In genomic region chr7:21413502-21413901, GRCh38 we compare ENCODE assay signal across 21 cellular contexts.
"Had no signal": no experiment of that assay in that cellular context is flagged by ENCODE, and none has a peak within 500 bp of the region (broad histone marks: within the 10 kb centered on the region; RNA-seq: fewer than 3 reads in every experiment).

No MANE protein-coding gene starts in this region.

- H3K27ac ChIP-seq: adrenal gland, esophagus squamous epithelium, ovary, psoas muscle, tibial nerve had no signal

- H3K27me3 ChIP-seq: adrenal gland, esophagus squamous epithelium, ovary, tibial nerve had no signal

- H3K27me3 Mint-ChIP-seq: activated CD4-positive, alpha-beta T cell treated with anti-CD3 and anti-CD28 coated beads, Interleukin-2, amount 10 ng/mL, durations not matched to agents 24 days and 14 days had no signal

- FAIRE-seq: astrocyte, bronchial epithelial cell, urothelium cell line had no signal

- H3K4me1 ChIP-seq: adrenal gland, psoas muscle had no signal

- H3K4me3 ChIP-seq: adrenal gland, esophagus squamous epithelium, mucosa of descending colon, ovary, psoas muscle, tibial nerve had no signal

- DNase-seq: activated CD4-positive, alpha-beta T cell treated with anti-CD3 and anti-CD28 coated beads, Interleukin-2, amount 10 ng/mL, durations not matched to agents 24 days and 14 days; activated CD8-positive, alpha-beta memory T cell treated with anti-CD3 and anti-CD28 coated beads, Interleukin-2, amount 50 U/mL, for 4 hours; activated gamma-delta T cell treated with Interleukin-2 at 50 U/mL for 16 hours; activated T-cell treated with anti-CD3 and anti-CD28 coated beads, Interleukin-2, amount 50 U/mL, for 48 hours; adrenal gland; effector CD4-positive, alpha-beta T cell; esophagus squamous epithelium; mesenchymal stem cell; mucosa of descending colon; naive B cell; ovary; psoas muscle; right cardiac atrium; stimulated activated CD4-positive, alpha-beta T cell treated with anti-CD3 and anti-CD28 coated beads, Interleukin-2, amount 100 ng/mL, for 24 hours; stimulated activated naive CD8-positive, alpha-beta T cell treated with anti-CD3 and anti-CD28 coated beads, Interleukin-15, Interleukin-2, amounts not matched to agents 100 U/mL and 50 U/mL, for 24 hours; T1000 had no signal

- ATAC-seq: activated naive CD4-positive, alpha-beta T cell treated with anti-CD3 and anti-CD28 coated beads, Interleukin-2, amount 50 U/mL, for 72 hours; mucosa of descending colon; psoas muscle; right cardiac atrium; stimulated activated naive CD8-positive, alpha-beta T cell treated with anti-CD3 and anti-CD28 coated beads, Interleukin-15, Interleukin-2, amounts not matched to agents 100 U/mL and 50 U/mL, for 24 hours had no signal

- H3K36me3 Mint-ChIP-seq: naive B cell had no signal

- H3K4me3 Mint-ChIP-seq: naive B cell had no signal

- H3K9me3 ChIP-seq: adrenal gland, esophagus squamous epithelium, mucosa of descending colon, ovary, psoas muscle, tibial nerve had no signal

- H3K27ac Mint-ChIP-seq: activated naive CD4-positive, alpha-beta T cell treated with anti-CD3 and anti-CD28 coated beads, Interleukin-2, amount 50 U/mL, for 72 hours had no signal

- H3K36me3 ChIP-seq: adrenal gland, esophagus squamous epithelium, ovary, tibial nerve had no signal
